In genomic region chr11:102780491-102780918, GRCh38 we compare ENCODE assay signal across 9 cellular contexts. TPM values are rescaled to one million over a fixed set of nuclear protein-coding genes. Genes with fewer than 3 reads are reported as not detected.
A peak's percentile ranks its signal among the peaks of the same experiment; 100 is the strongest.
DNase-seq lines count a peak whose midpoint lies in the region; ATAC-seq and TF ChIP-seq lines count a peak whose summit lies in the region.
"Had no signal": no experiment of that assay in that cellular context is flagged by ENCODE, and none has a peak within 500 bp of the region (broad histone marks: within the 10 kb centered on the region; RNA-seq: fewer than 3 reads in every experiment).

TSS of gene MMP10 (minus strand) at chr11:102780628. CDS start at chr11:102780591, 37 bp downstream.

- intact Hi-C loops in stomach (cut with DNase I; ENCODE audit: low total_unique reads): no loop called here

- no peak within 1 kb of the TSS for H3K27ac ChIP-seq in HL-60 (replicated peaks)
- H3K27ac ChIP-seq in stomach: no peak within 1 kb of the TSS

- TF ChIP-seq EP300 in stomach (IDR thresholded peaks at IDR 0.05): no peak

- DNase-seq in COR-L47 (lab: John Stamatoyannopoulos, UW) (peak; percentile 70), HL-60 (ENCODE audit: low read depth in 1 of 2, low spot score in 1 of 2) (no peak), SW 1271 (lab: John Stamatoyannopoulos, UW) (peak; percentile 76 to 90), islet precursor cell (peak; percentile 70), HuH-7.5 (ENCODE audit: low spot score) (no peak), stomach (no peak), hypothalamus (lab: John Stamatoyannopoulos, UW) (no peak)

- 3 to 11% (median 6%) methylated on average over 2 of the region's 2 CpGs for WGBS in stomach, 5 donors

- H3K4me1 ChIP-seq in stomach: peaks cover 0 to 9% (median 4%) of the 10 kb centered on the region in 4 donors

- ATAC-seq in HG03196 (IDR thresholded peaks at IDR 0.05; ENCODE audit: unreplicated experiment): no peak

- no peaks in the 10 kb centered on the region for H3K36me3 ChIP-seq in stomach

- TF ChIP-seq POLR2A in stomach (IDR thresholded peaks at IDR 0.05): no peak

- TF ChIP-seq CTCF in HL-60 (IDR thresholded peaks at IDR 0.05; ENCODE audit: insufficient read depth, low read length) (peak; percentile 8), stomach (IDR thresholded peaks at IDR 0.05) (peak in 1 of 7 experiments; percentile 14)

- no peaks in the 10 kb centered on the region for H3K9me3 ChIP-seq in stomach

- peaks cover 7% of the 10 kb centered on the region for H3K27me3 ChIP-seq in HL-60 (ENCODE audit: insufficient read depth, poor library complexity, severe bottlenecking)
- no peaks in the 10 kb centered on the region for H3K27me3 ChIP-seq in stomach

- no peak within 1 kb of the TSS for H3K4me3 ChIP-seq in HL-60 (replicated peaks; ENCODE audit: insufficient read depth, low read length)
- no peak within 1 kb of the TSS for H3K4me3 ChIP-seq in stomach

RNA-seq across cellular contexts. Expression of gene MMP10, which starts in this region (rescaled TPM):
- total RNA-seq in stomach: 1 to 10 TPM in 1 of 5 donors, under 1 TPM in 1, not detected in 3; 0.92 to 4.2 TPM
- 1 to 10 TPM in 1 of 3 donors, under 1 TPM in 2; 0.10 to 8.8 (median 0.46) TPM for polyA plus RNA-seq in stomach
- total RNA-seq: activated naive CD4-positive, alpha-beta T cell treated with anti-CD3 and anti-CD28 coated beads, Interleukin-2, amount 50 U/mL, for 72 hours had no signal

Comparison
In these comparisons a context has a peak if more than half of its experiments do, and no peak if none do; other contexts are left out.
1. DNase-seq: peak in COR-L47 (single experiment), SW 1271 (2 of 2) and islet precursor cell (single experiment); none in HL-60 (0 of 2), HuH-7.5 (single experiment), stomach (single experiment) and hypothalamus (0 of 51).